21 cellular contexts compared by ENCODE assay signal in genomic region chr13:98285852-98286594, GRCh38.
DNase-seq lines count a peak whose midpoint lies in the region; ATAC-seq and TF ChIP-seq lines count a peak whose summit lies in the region.
"Had no signal": no experiment of that assay in that cellular context is flagged by ENCODE, and none has a peak within 500 bp of the region (broad histone marks: within the 10 kb centered on the region; RNA-seq: fewer than 3 reads in every experiment).

No MANE protein-coding gene starts in this region.

- intact Hi-C loops in activated CD4-positive, alpha-beta memory T cell treated with anti-CD3 and anti-CD28 coated beads for 36 hours (cut with micrococcal nuclease) = no loop called here

- POLR2A ChIA-PET in activated CD4-positive, alpha-beta memory T cell treated with anti-CD3 and anti-CD28 coated beads for 36 hours (lab: Charles Lee) = no interaction called here

- H3K9me3 ChIP-seq in BE2C (peaks cover 2% of the 10 kb centered on the region; the same call in 1 of the 2 replicates), endocrine pancreas (ENCODE audit: control insufficient read depth, low read length) (no peaks in the 10 kb centered on the region)
- H3K9me3 ChIP-seq: A549, left lung, sigmoid colon, SJSA1 had no signal

- H3K36me3 ChIP-seq in BE2C (no peaks in the 10 kb centered on the region), endocrine pancreas (ENCODE audit: control insufficient read depth, insufficient read depth, low read length) (no peaks in the 10 kb centered on the region)
- H3K36me3 ChIP-seq: left lung, sigmoid colon, SJSA1 had no signal

- no peaks in the 10 kb centered on the region for H3K36me3 Mint-ChIP-seq in activated CD4-positive, alpha-beta memory T cell treated with anti-CD3 and anti-CD28 coated beads for 36 hours
- H3K36me3 Mint-ChIP-seq: activated naive CD4-positive, alpha-beta T cell treated with anti-CD3 and anti-CD28 coated beads, Interleukin-2, amount 10 ng/mL, durations not matched to agents 7 days and 5 days had no signal

- no peak overlapping the region for H3K9ac ChIP-seq in endocrine pancreas (ENCODE audit: control insufficient read depth, insufficient read depth, low read length)

- H3K4me1 ChIP-seq in BE2C = peaks cover 51% of the 10 kb centered on the region
- no peaks in the 10 kb centered on the region for H3K4me1 ChIP-seq in endocrine pancreas (ENCODE audit: control insufficient read depth, insufficient read depth, low read length)
- H3K4me1 ChIP-seq: A549, left lung, SJSA1 had no signal

- no peaks in the 10 kb centered on the region for H3K9me3 Mint-ChIP-seq in activated CD4-positive, alpha-beta memory T cell treated with anti-CD3 and anti-CD28 coated beads for 36 hours
- H3K9me3 Mint-ChIP-seq: activated CD4-positive, alpha-beta T cell treated with anti-CD3 and anti-CD28 coated beads, Interleukin-2, amount 10 ng/mL, durations not matched to agents 7 days and 5 days; activated naive CD4-positive, alpha-beta T cell treated with anti-CD3 and anti-CD28 coated beads, Interleukin-2, amount 10 ng/mL, durations not matched to agents 7 days and 5 days had no signal

- ATAC-seq in HG02798 (IDR thresholded peaks at IDR 0.05; ENCODE audit: poor library complexity, unreplicated experiment) = no peak
- ATAC-seq: A549, HCT116, left lung had no signal

- peaks cover 5% of the 10 kb centered on the region for H3K27me3 Mint-ChIP-seq in activated CD4-positive, alpha-beta memory T cell treated with anti-CD3 and anti-CD28 coated beads for 36 hours
- H3K27me3 Mint-ChIP-seq: activated naive CD4-positive, alpha-beta T cell treated with anti-CD3 and anti-CD28 coated beads, Interleukin-2, amount 10 ng/mL, durations not matched to agents 7 days and 5 days had no signal

- no peak overlapping the region for H3K4me3 Mint-ChIP-seq in activated CD4-positive, alpha-beta memory T cell treated with anti-CD3 and anti-CD28 coated beads for 36 hours
- H3K4me3 Mint-ChIP-seq: activated CD4-positive, alpha-beta T cell treated with anti-CD3 and anti-CD28 coated beads, Interleukin-2, amount 10 ng/mL, durations not matched to agents 7 days and 5 days; activated naive CD4-positive, alpha-beta T cell treated with anti-CD3 and anti-CD28 coated beads, Interleukin-2, amount 10 ng/mL, durations not matched to agents 7 days and 5 days had no signal

- H3K4me1 Mint-ChIP-seq in activated CD4-positive, alpha-beta memory T cell treated with anti-CD3 and anti-CD28 coated beads for 36 hours (ENCODE audit: low read depth) = no peaks in the 10 kb centered on the region
- H3K4me1 Mint-ChIP-seq: activated CD4-positive, alpha-beta T cell treated with anti-CD3 and anti-CD28 coated beads, Interleukin-2, amount 10 ng/mL, durations not matched to agents 7 days and 5 days; activated naive CD4-positive, alpha-beta T cell treated with anti-CD3 and anti-CD28 coated beads, Interleukin-2, amount 10 ng/mL, durations not matched to agents 7 days and 5 days had no signal

- H3K27ac Mint-ChIP-seq in activated CD4-positive, alpha-beta memory T cell treated with anti-CD3 and anti-CD28 coated beads for 36 hours = no peak overlapping the region
- H3K27ac Mint-ChIP-seq: activated CD4-positive, alpha-beta T cell treated with anti-CD3 and anti-CD28 coated beads, Interleukin-2, amount 10 ng/mL, durations not matched to agents 7 days and 5 days; activated naive CD4-positive, alpha-beta T cell treated with anti-CD3 and anti-CD28 coated beads, Interleukin-2, amount 10 ng/mL, durations not matched to agents 7 days and 5 days had no signal

- TF ChIP-seq CTCF in BE2C (IDR thresholded peaks at IDR 0.05; ENCODE audit: low read depth, low read length) = no peak

- H3K27me3 ChIP-seq in BE2C = no peaks in the 10 kb centered on the region
- H3K27me3 ChIP-seq in endocrine pancreas (ENCODE audit: control insufficient read depth, insufficient read depth, low read length) = no peaks in the 10 kb centered on the region
- H3K27me3 ChIP-seq: left lung, sigmoid colon, SJSA1 had no signal

- DNase-seq in BE2C = peak; percentile 56
- DNase-seq in NCI-H146 (lab: John Stamatoyannopoulos, UW) = peak; percentile 81
- DNase-seq in NCI-H82 treated with DMSO at 0.1 percent for 48 hours (lab: John Stamatoyannopoulos, UW; ENCODE audit: unreplicated experiment) = peak; percentile 62
- no peak for DNase-seq in HPDE6-E6E7 (ENCODE audit: extremely low spot score)
- no peak for DNase-seq in activated CD4-positive, alpha-beta memory T cell treated with anti-CD3 and anti-CD28 coated beads for 36 hours
- no peak for DNase-seq in hypothalamus (lab: John Stamatoyannopoulos, UW)
- DNase-seq: activated CD4-positive, alpha-beta T cell treated with anti-CD3 and anti-CD28 coated beads, Interleukin-2, amount 10 ng/mL, durations not matched to agents 7 days and 5 days; activated naive CD4-positive, alpha-beta T cell treated with anti-CD3 and anti-CD28 coated beads, Interleukin-2, amount 10 ng/mL, durations not matched to agents 7 days and 5 days; cortex of kidney; DND-41; foreskin melanocyte; left lung; NCI-H226; nucleus accumbens; sigmoid colon; T-helper 9 cell had no signal

- H3K4me3 ChIP-seq in BE2C (ENCODE audit: low read depth, low read length) = peak overlapping the region; percentile 25
- H3K4me3 ChIP-seq in endocrine pancreas (ENCODE audit: control insufficient read depth, insufficient read depth, low read length) = peak overlapping the region; percentile 37
- H3K4me3 ChIP-seq: A549, left lung, sigmoid colon, SJSA1 had no signal

- CTCF ChIA-PET in activated CD4-positive, alpha-beta memory T cell treated with anti-CD3 and anti-CD28 coated beads for 36 hours (lab: Charles Lee) = no interaction called here

Comparison
In these comparisons a context has a peak if more than half of its experiments do, and no peak if none do; other contexts are left out.
1. DNase-seq: peak in BE2C (single experiment), NCI-H146 (single experiment) and NCI-H82 treated with DMSO at 0.1 percent for 48 hours (single experiment); none in HPDE6-E6E7 (single experiment), activated CD4-positive, alpha-beta memory T cell treated with anti-CD3 and anti-CD28 coated beads for 36 hours (single experiment) and hypothalamus (0 of 51).